15 cellular contexts compared by ENCODE assay signal in the genomic region with DNA sequence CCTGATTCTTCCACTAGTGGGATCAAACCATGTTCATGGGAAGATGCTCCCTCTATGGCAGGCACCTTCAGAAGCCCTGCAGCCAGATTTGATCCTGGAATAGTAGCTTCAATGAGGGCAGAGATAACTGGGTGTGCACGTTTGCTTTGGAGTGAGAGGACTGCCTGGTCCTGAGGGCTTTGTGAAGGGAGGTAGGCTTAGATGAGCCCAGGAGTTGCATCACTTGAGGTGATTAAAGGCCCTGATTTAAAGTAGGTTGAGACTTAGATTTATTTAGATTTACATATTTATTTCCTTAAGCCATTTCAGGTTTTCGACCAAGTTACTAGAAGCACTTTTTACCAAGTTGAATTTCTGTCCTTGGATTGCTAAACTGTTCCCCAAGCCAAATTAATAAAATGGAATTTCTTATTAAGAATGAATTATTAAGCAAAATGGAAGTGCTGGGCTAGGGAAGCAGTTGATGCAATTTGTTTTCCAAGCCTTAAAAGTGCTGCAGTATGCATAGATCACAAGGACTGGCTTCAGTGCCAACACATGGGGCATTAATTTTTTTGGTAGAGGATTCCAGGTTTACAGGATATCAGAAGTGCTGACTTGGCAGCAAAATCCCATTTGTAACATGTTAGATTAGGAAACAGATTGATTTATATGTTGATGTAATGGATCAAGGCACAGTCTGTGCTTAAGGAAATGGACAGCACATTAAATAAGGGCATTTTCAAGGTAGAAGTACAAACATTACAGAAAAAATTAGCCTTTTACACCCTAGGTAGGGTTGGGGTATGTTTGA. TPM values are rescaled to one million over a fixed set of nuclear protein-coding genes. Genes with fewer than 3 reads are reported as not detected.
DNase-seq lines count a peak whose midpoint lies in the region; ATAC-seq, FAIRE-seq and TF ChIP-seq lines count a peak whose summit lies in the region.
"Had no signal": no experiment of that assay in that cellular context is flagged by ENCODE, and none has a peak within 500 bp of the region (broad histone marks: within the 10 kb centered on the region; RNA-seq: fewer than 3 reads in every experiment).

No MANE protein-coding gene starts in this region.

- DNase-seq in H54 (ENCODE audit: insufficient read length, low spot score) (no peak), RWPE1 (ENCODE audit: low spot score) (no peak), esophagus squamous epithelium (lab: John Stamatoyannopoulos, UW) (no peak), psoas muscle (no peak), NCI-H1930 (lab: John Stamatoyannopoulos, UW) (no peak)
- DNase-seq in stimulated activated CD4-positive, alpha-beta T cell treated with anti-CD3 and anti-CD28 coated beads, Interleukin-4, amount 100 ng/mL, for 4 hours = no peak
- no peak for DNase-seq in activated CD4-positive, alpha-beta T cell treated with anti-CD3 and anti-CD28 coated beads for 36 hours
- DNase-seq: activated CD4-positive, alpha-beta T cell treated with anti-CD3 and anti-CD28 coated beads for 4 hours; CD4-positive, alpha-beta T cell; NCI-H2029; stimulated activated CD4-positive, alpha-beta T cell treated with anti-CD3 and anti-CD28 coated beads, Interleukin-4, amount 100 ng/mL, for 1 hour; stimulated activated naive CD4-positive, alpha-beta T cell had no signal

- no peak overlapping the region for H3K4me3 Mint-ChIP-seq in activated CD4-positive, alpha-beta T cell treated with anti-CD3 and anti-CD28 coated beads for 36 hours
- H3K4me3 Mint-ChIP-seq: activated T-helper 1 cell treated with anti-CD3 and anti-CD28 coated beads, Interleukin-12 subunit alpha, Interleukin-12 subunit beta, Interleukin-2, Interleukin-4 antibody, amounts not matched to agents 30 ng/mL and 10 ng/mL and 1 ng/mL, durations not matched to agents 14 hours and 24 hours and 36 hours; CD4-positive, alpha-beta T cell had no signal

- no peaks in the 10 kb centered on the region for H3K27me3 ChIP-seq in esophagus squamous epithelium
- no peaks in the 10 kb centered on the region for H3K27me3 ChIP-seq in psoas muscle (ENCODE audit: insufficient read depth in 3 of 3, low read length in 2 of 3)

- intact Hi-C loops in esophagus squamous epithelium (cut with DNase I) = no loop called here
- intact Hi-C loops in psoas muscle (cut with DNase I) = no loop called here
- intact Hi-C loops in activated CD4-positive, alpha-beta T cell treated with anti-CD3 and anti-CD28 coated beads for 36 hours (cut with DNase I, micrococcal nuclease) = no loop called here

- H3K9me3 Mint-ChIP-seq in activated CD4-positive, alpha-beta T cell treated with anti-CD3 and anti-CD28 coated beads for 36 hours (ENCODE audit: low read depth) = no peaks in the 10 kb centered on the region
- H3K9me3 Mint-ChIP-seq: activated T-helper 1 cell treated with anti-CD3 and anti-CD28 coated beads, Interleukin-12 subunit alpha, Interleukin-12 subunit beta, Interleukin-2, Interleukin-4 antibody, amounts not matched to agents 30 ng/mL and 10 ng/mL and 1 ng/mL, durations not matched to agents 14 hours and 24 hours and 36 hours; CD4-positive, alpha-beta T cell had no signal

- H3K27ac Mint-ChIP-seq in activated CD4-positive, alpha-beta T cell treated with anti-CD3 and anti-CD28 coated beads for 36 hours = no peak overlapping the region
- H3K27ac Mint-ChIP-seq: activated T-helper 1 cell treated with anti-CD3 and anti-CD28 coated beads, Interleukin-12 subunit alpha, Interleukin-12 subunit beta, Interleukin-2, Interleukin-4 antibody, amounts not matched to agents 30 ng/mL and 10 ng/mL and 1 ng/mL, durations not matched to agents 14 hours and 24 hours and 36 hours; CD4-positive, alpha-beta T cell had no signal

- CTCF ChIA-PET in RWPE1 (lab: Yijun Ruan, JAX) = interaction anchor here (0.6 kb wide), 2 partner anchors 180 to 972 kb away, joined by 3 to 4 read pairs; no protein-coding TSS in a partner anchor
- CTCF ChIA-PET in activated CD4-positive, alpha-beta T cell treated with anti-CD3 and anti-CD28 coated beads for 36 hours (lab: Charles Lee) = interaction anchor here (1.1 kb wide), 1 partner anchor 28 kb away, joined by 3 read pairs; no protein-coding TSS in a partner anchor

- TF ChIP-seq CTCF in RWPE1 (conservative IDR thresholded peaks at IDR 0.05; ENCODE audit: low read depth) (no peak), esophagus squamous epithelium (IDR thresholded peaks at IDR 0.05) (no peak), psoas muscle (IDR thresholded peaks at IDR 0.05) (no peak)

- no peaks in the 10 kb centered on the region for H3K9me3 ChIP-seq in esophagus squamous epithelium
- H3K9me3 ChIP-seq in psoas muscle = no peaks in the 10 kb centered on the region

- POLR2A ChIA-PET in RWPE1 (lab: Yijun Ruan, JAX; ENCODE audit: low non-redundant PET) = no interaction called here
- POLR2A ChIA-PET in activated CD4-positive, alpha-beta T cell treated with anti-CD3 and anti-CD28 coated beads for 36 hours (lab: Charles Lee) = no interaction called here

- H3K36me3 Mint-ChIP-seq in activated CD4-positive, alpha-beta T cell treated with anti-CD3 and anti-CD28 coated beads for 36 hours (ENCODE audit: low read depth) = peaks cover 5% of the 10 kb centered on the region

- H3K36me3 ChIP-seq in esophagus squamous epithelium (no peaks in the 10 kb centered on the region), psoas muscle (ENCODE audit: insufficient read depth in 1 of 2, low read depth in 1 of 2) (no peaks in the 10 kb centered on the region)

- H3K27me3 Mint-ChIP-seq in activated CD4-positive, alpha-beta T cell treated with anti-CD3 and anti-CD28 coated beads for 36 hours = no peaks in the 10 kb centered on the region
- H3K27me3 Mint-ChIP-seq: CD4-positive, alpha-beta T cell had no signal

- ATAC-seq in psoas muscle = peak in 3 of 4 donors; percentile 21 to 58 (median 22)
- no peak for ATAC-seq in activated CD4-positive, alpha-beta T cell treated with anti-CD3 and anti-CD28 coated beads for 36 hours
- no peak for ATAC-seq in GM21619 (IDR thresholded peaks at IDR 0.05; ENCODE audit: unreplicated experiment)

- H3K27ac ChIP-seq in RWPE1 (peak overlapping the region; percentile 75), esophagus squamous epithelium (peak overlapping the region in 3 of 4 donors; percentile 5 to 54 (median 10)), psoas muscle (peak overlapping the region; percentile 6)

- H3K4me3 ChIP-seq in esophagus squamous epithelium (no peak overlapping the region), psoas muscle (no peak overlapping the region)

- peak; percentile 6 for FAIRE-seq in H54 (lab: Jason Lieb, UNC)

- no peaks in the 10 kb centered on the region for H3K4me1 Mint-ChIP-seq in activated CD4-positive, alpha-beta T cell treated with anti-CD3 and anti-CD28 coated beads for 36 hours

- H3K4me1 ChIP-seq in esophagus squamous epithelium (peaks cover 0 to 40% (median 15%) of the 10 kb centered on the region in 3 donors), psoas muscle (peaks cover 20% of the 10 kb centered on the region)

- TF ChIP-seq POLR2A in H54 (IDR thresholded peaks at IDR 0.05; ENCODE audit: low read depth, low read length) (no peak), esophagus squamous epithelium (IDR thresholded peaks at IDR 0.05) (no peak)

- 43 to 61% methylated on average over 2 of the region's 2 CpGs for WGBS in esophagus squamous epithelium, 2 donors
- WGBS in psoas muscle, 3 donors = 68 to 86% (median 77%) methylated on average over 2 of the region's 2 CpGs

RNA-seq across cellular contexts. Expression of a gene that starts 33.0 kb away (rescaled TPM):
- 100 to 1,000 TPM; 134 to 221 (median 177) TPM for total RNA-seq in esophagus squamous epithelium
- total RNA-seq in psoas muscle = 10 to 100 TPM; 59.4 to 85.9 (median 65.3) TPM
- 10 to 100 TPM; 37.8 to 96.7 (median 73.8) TPM for polyA plus RNA-seq in psoas muscle
- 10 to 100 TPM; 34.6 to 40.2 TPM for total RNA-seq in activated CD4-positive, alpha-beta T cell treated with anti-CD3 and anti-CD28 coated beads for 36 hours

RNA-seq across cellular contexts. Expression of a gene that starts 56.9 kb away (rescaled TPM):
- 100 to 1,000 TPM; 109 to 225 (median 141) TPM for total RNA-seq in esophagus squamous epithelium
- under 1 TPM; 0.51 to 0.77 (median 0.55) TPM for total RNA-seq in psoas muscle
- under 1 TPM; 0.22 to 0.44 (median 0.25) TPM for polyA plus RNA-seq in psoas muscle
- total RNA-seq in activated CD4-positive, alpha-beta T cell treated with anti-CD3 and anti-CD28 coated beads for 36 hours = not detected
- total RNA-seq: activated T-helper 1 cell treated with anti-CD3 and anti-CD28 coated beads, Interleukin-12 subunit alpha, Interleukin-12 subunit beta, Interleukin-2, Interleukin-4 antibody, amounts not matched to agents 30 ng/mL and 10 ng/mL and 1 ng/mL, durations not matched to agents 14 hours and 24 hours and 36 hours; T-helper 1 cell treated with Interleukin-12 subunit alpha and Interleukin-12 subunit beta and Interleukin-4 antibody, amounts not matched to agents 30 ng/mL and 1 ng/mL, for 36 hours had no signal

Comparison
In these comparisons a context has a peak if more than half of its experiments do, and no peak if none do; other contexts are left out.
1. H3K27ac ChIP-seq: peak in every context shown above with its lines; median percentile 75 in RWPE1; 10 in esophagus squamous epithelium; 6 in psoas muscle.
2. ATAC-seq: peak in psoas muscle (3 of 4); none in activated CD4-positive, alpha-beta T cell treated with anti-CD3 and anti-CD28 coated beads for 36 hours (single experiment) and GM21619 (single experiment).
3. RNA of a gene that starts 56.9 kb away (total RNA-seq): 109 to 225 TPM in esophagus squamous epithelium; 0.51 to 0.77 TPM in psoas muscle and not detected in activated CD4-positive, alpha-beta T cell treated with anti-CD3 and anti-CD28 coated beads for 36 hours; every median in the first group is over 10 times any median in the second.